Comparison of ENCODE assay signal across 15 cellular contexts in the genomic region with DNA sequence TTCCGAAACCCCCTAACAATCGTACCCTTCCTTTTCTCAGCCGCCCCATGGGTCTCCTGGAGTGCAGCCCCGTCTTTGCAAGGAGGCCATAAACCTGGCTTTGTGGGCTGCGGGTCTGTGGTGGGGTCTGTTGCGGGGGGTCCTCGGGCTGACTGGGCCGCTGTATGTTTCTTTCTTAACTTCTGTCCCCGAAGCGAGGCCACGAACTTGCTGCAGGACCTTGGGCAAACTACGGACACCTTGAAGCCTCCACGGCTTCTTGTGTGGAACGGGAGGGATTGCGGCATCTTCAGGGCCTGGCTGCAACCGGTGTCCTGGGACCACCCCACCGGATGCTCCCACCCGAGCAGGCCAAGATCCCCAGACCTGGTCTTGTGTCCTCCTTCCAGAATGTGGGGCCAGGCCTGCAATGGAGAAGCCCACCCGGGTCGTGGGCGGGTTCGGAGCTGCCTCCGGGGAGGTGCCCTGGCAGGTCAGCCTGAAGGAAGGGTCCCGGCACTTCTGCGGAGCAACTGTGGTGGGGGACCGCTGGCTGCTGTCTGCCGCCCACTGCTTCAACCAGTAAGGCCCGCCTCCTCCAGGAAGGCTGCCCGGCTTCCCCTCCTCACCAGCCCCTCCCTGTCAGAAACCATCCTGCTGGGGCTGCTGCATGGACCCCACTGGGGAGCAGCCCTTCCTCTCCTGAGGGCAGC. TPM values are rescaled to one million over a fixed set of nuclear protein-coding genes. Genes with fewer than 3 reads are reported as not detected.
"Had no signal": no experiment of that assay in that cellular context is flagged by ENCODE, and none has a peak within 500 bp of the region (broad histone marks: within the 10 kb centered on the region; RNA-seq: fewer than 3 reads in every experiment).

No MANE protein-coding gene starts in this region.

- H3K27ac ChIP-seq: colonic mucosa, transverse colon, WERI-Rb-1 had no signal

- DNase-seq: activated CD4-positive, alpha-beta T cell treated with anti-CD3 and anti-CD28 coated beads for 4 hours; activated CD8-positive, alpha-beta memory T cell treated with anti-CD3 and anti-CD28 coated beads, Interleukin-2, amount 50 U/mL, for 48 hours; activated CD8-positive, alpha-beta T cell treated with anti-CD3 and anti-CD28 coated beads for 36 hours; activated naive CD4-positive, alpha-beta T cell; caudate nucleus; colonic mucosa; glutamatergic neuron; left cardiac atrium; stimulated activated CD4-positive, alpha-beta T cell treated with anti-CD3 and anti-CD28 coated beads, Interleukin-12 subunit alpha, Interleukin-12 subunit beta, amount 100 ng/mL, for 4 hours; stimulated activated naive CD4-positive, alpha-beta T cell; substantia nigra; T-cell; transverse colon; WERI-Rb-1 had no signal

- H3K9me3 ChIP-seq: colonic mucosa, transverse colon had no signal

- H3K27me3 ChIP-seq: colonic mucosa, transverse colon had no signal

- H3K4me3 ChIP-seq: colonic mucosa, transverse colon had no signal

- H3K36me3 ChIP-seq: colonic mucosa, transverse colon, WERI-Rb-1 had no signal

- ATAC-seq: activated CD8-positive, alpha-beta T cell treated with anti-CD3 and anti-CD28 coated beads for 36 hours; T-cell had no signal

- H3K4me1 ChIP-seq: colonic mucosa, transverse colon had no signal

RNA-seq across cellular contexts. Expression of gene TMPRSS9, which starts 55.4 kb away (rescaled TPM):
- total RNA-seq: activated CD8-positive, alpha-beta T cell treated with anti-CD3 and anti-CD28 coated beads for 36 hours; activated T-helper 1 cell treated with anti-CD3 and anti-CD28 coated beads, Interleukin-12 subunit alpha, Interleukin-12 subunit beta, Interleukin-2, Interleukin-4 antibody, amounts not matched to agents 30 ng/mL and 10 ng/mL and 1 ng/mL, durations not matched to agents 14 hours and 24 hours and 36 hours; left cardiac atrium; T-cell had no signal
